22 cellular contexts compared by ENCODE assay signal in genomic region chr12:117732761-117733160, GRCh38.
"Had no signal": no experiment of that assay in that cellular context is flagged by ENCODE, and none has a peak within 500 bp of the region (broad histone marks: within the 10 kb centered on the region; RNA-seq: fewer than 3 reads in every experiment).

No MANE protein-coding gene starts in this region.

- H3K36me3 ChIP-seq: breast epithelium had no signal

- DNase-seq: activated CD4-positive, alpha-beta T cell treated with anti-CD3 and anti-CD28 coated beads, Interleukin-2, amount 10 ng/mL, durations not matched to agents 24 days and 14 days; activated CD4-positive, alpha-beta T cell treated with anti-CD3 and anti-CD28 coated beads, Interleukin-2, amount 50 U/mL, for 48 hours; activated CD4-positive, CD25-positive, alpha-beta regulatory T cell treated with anti-CD3 and anti-CD28 coated beads, Interleukin-2, amount 50 U/mL, for 72 hours; activated CD8-positive, alpha-beta memory T cell treated with anti-CD3 and anti-CD28 coated beads, Interleukin-2, amount 10 ng/mL, durations not matched to agents 7 days and 5 days; activated effector memory CD4-positive, alpha-beta T cell treated with Interleukin-2 at 50 U/mL for 16 hours; activated naive CD4-positive, alpha-beta T cell; activated T-cell treated with anti-CD3 and anti-CD28 coated beads, Interleukin-2, amount 50 U/mL, for 24 hours; aorta; KG1; NCI-H1048; NCI-H146; NCI-H2029 treated with DMSO at 0.1 percent for 48 hours; NCI-H446; NCI-H526; NCI-H82; SIG-M5; T-helper 17 cell; T-helper 9 cell had no signal

- H3K4me3 ChIP-seq: breast epithelium had no signal

- H3K4me1 Mint-ChIP-seq: activated CD4-positive, alpha-beta T cell treated with anti-CD3 and anti-CD28 coated beads, Interleukin-2, amount 10 ng/mL, durations not matched to agents 24 days and 14 days; activated CD8-positive, alpha-beta memory T cell treated with anti-CD3 and anti-CD28 coated beads, Interleukin-2, amount 10 ng/mL, durations not matched to agents 7 days and 5 days; activated naive CD4-positive, alpha-beta T cell treated with anti-CD3 and anti-CD28 coated beads, Interleukin-2, amount 50 U/mL, for 24 hours; T-helper 17 cell had no signal

- H3K9me3 Mint-ChIP-seq: activated CD4-positive, alpha-beta T cell treated with anti-CD3 and anti-CD28 coated beads, Interleukin-2, amount 10 ng/mL, durations not matched to agents 24 days and 14 days; activated naive CD4-positive, alpha-beta T cell treated with anti-CD3 and anti-CD28 coated beads, Interleukin-2, amount 50 U/mL, for 24 hours had no signal

- H3K27me3 ChIP-seq: breast epithelium had no signal

- H3K27ac Mint-ChIP-seq: activated CD4-positive, alpha-beta T cell treated with anti-CD3 and anti-CD28 coated beads, Interleukin-2, amount 10 ng/mL, durations not matched to agents 24 days and 14 days; activated CD8-positive, alpha-beta memory T cell treated with anti-CD3 and anti-CD28 coated beads, Interleukin-2, amount 10 ng/mL, durations not matched to agents 7 days and 5 days; activated naive CD4-positive, alpha-beta T cell treated with anti-CD3 and anti-CD28 coated beads, Interleukin-2, amount 50 U/mL, for 24 hours; activated T-cell treated with anti-CD3 and anti-CD28 coated beads, Interleukin-2, amount 50 U/mL, for 24 hours; activated T-helper 1 cell treated with anti-CD3 and anti-CD28 coated beads, Interleukin-12 subunit alpha, Interleukin-12 subunit beta, Interleukin-2, Interleukin-4 antibody, amounts not matched to agents 30 ng/mL and 10 ng/mL and 1 ng/mL, durations not matched to agents 14 hours and 24 hours and 36 hours; T-helper 17 cell; WTC11 had no signal

- H3K27ac ChIP-seq: breast epithelium had no signal

- H3K9me3 ChIP-seq: breast epithelium had no signal

- H3K4me3 Mint-ChIP-seq: activated CD4-positive, alpha-beta T cell treated with anti-CD3 and anti-CD28 coated beads, Interleukin-2, amount 10 ng/mL, durations not matched to agents 24 days and 14 days; activated CD8-positive, alpha-beta memory T cell treated with anti-CD3 and anti-CD28 coated beads, Interleukin-2, amount 10 ng/mL, durations not matched to agents 7 days and 5 days; activated naive CD4-positive, alpha-beta T cell treated with anti-CD3 and anti-CD28 coated beads, Interleukin-2, amount 50 U/mL, for 24 hours; activated T-cell treated with anti-CD3 and anti-CD28 coated beads, Interleukin-2, amount 50 U/mL, for 24 hours; activated T-helper 1 cell treated with anti-CD3 and anti-CD28 coated beads, Interleukin-12 subunit alpha, Interleukin-12 subunit beta, Interleukin-2, Interleukin-4 antibody, amounts not matched to agents 30 ng/mL and 10 ng/mL and 1 ng/mL, durations not matched to agents 14 hours and 24 hours and 36 hours; T-helper 17 cell; WTC11 had no signal

- ATAC-seq: activated CD8-positive, alpha-beta memory T cell treated with anti-CD3 and anti-CD28 coated beads, Interleukin-2, amount 10 ng/mL, durations not matched to agents 7 days and 5 days; T-helper 17 cell; WTC11 had no signal

- H3K4me1 ChIP-seq: breast epithelium had no signal

- H3K36me3 Mint-ChIP-seq: activated CD8-positive, alpha-beta memory T cell treated with anti-CD3 and anti-CD28 coated beads, Interleukin-2, amount 10 ng/mL, durations not matched to agents 7 days and 5 days; activated naive CD4-positive, alpha-beta T cell treated with anti-CD3 and anti-CD28 coated beads, Interleukin-2, amount 50 U/mL, for 24 hours had no signal

- H3K27me3 Mint-ChIP-seq: activated CD4-positive, alpha-beta T cell treated with anti-CD3 and anti-CD28 coated beads, Interleukin-2, amount 10 ng/mL, durations not matched to agents 24 days and 14 days; activated CD8-positive, alpha-beta memory T cell treated with anti-CD3 and anti-CD28 coated beads, Interleukin-2, amount 10 ng/mL, durations not matched to agents 7 days and 5 days; activated naive CD4-positive, alpha-beta T cell treated with anti-CD3 and anti-CD28 coated beads, Interleukin-2, amount 50 U/mL, for 24 hours; activated T-cell treated with anti-CD3 and anti-CD28 coated beads, Interleukin-2, amount 50 U/mL, for 24 hours; T-helper 17 cell had no signal
